In genomic region chrX:53630261-53630660, GRCh38 we compare ENCODE assay signal across 22 cellular contexts. TPM values are rescaled to one million over a fixed set of nuclear protein-coding genes. Genes with fewer than 3 reads are reported as not detected.
DNase-seq lines count a peak whose midpoint lies in the region; ATAC-seq, FAIRE-seq and TF ChIP-seq lines count a peak whose summit lies in the region.
"Had no signal": no experiment of that assay in that cellular context is flagged by ENCODE, and none has a peak within 500 bp of the region (broad histone marks: within the 10 kb centered on the region; RNA-seq: fewer than 3 reads in every experiment).

No MANE protein-coding gene starts in this region.

- H4K20me1 ChIP-seq in astrocyte (ENCODE audit: insufficient read depth, low read length) (peaks cover 22% of the 10 kb centered on the region), osteoblast (ENCODE audit: insufficient read depth, low read length) (peaks cover 11% of the 10 kb centered on the region)

- no peak overlapping the region for H3K4me3 Mint-ChIP-seq in activated T-cell treated with anti-CD3 and anti-CD28 coated beads, Interleukin-2, amount 50 U/mL, for 24 hours
- H3K4me3 Mint-ChIP-seq in activated T-cell treated with anti-CD3 and anti-CD28 coated beads, Interleukin-2, amount 50 U/mL, for 4 hours: no peak overlapping the region
- H3K4me3 Mint-ChIP-seq in astrocyte (ENCODE audit: unreplicated experiment): no peak overlapping the region
- H3K4me3 Mint-ChIP-seq: CD4-positive, alpha-beta memory T cell had no signal

- peaks cover 63% of the 10 kb centered on the region for H3K36me3 ChIP-seq in astrocyte (ENCODE audit: insufficient read depth, low read length)
- H3K36me3 ChIP-seq in osteoblast (ENCODE audit: insufficient read depth, low read length): peaks cover 49% of the 10 kb centered on the region

- H3K27me3 Mint-ChIP-seq in activated T-cell treated with anti-CD3 and anti-CD28 coated beads, Interleukin-2, amount 50 U/mL, for 24 hours: peaks cover 32% of the 10 kb centered on the region
- H3K27me3 Mint-ChIP-seq in activated T-cell treated with anti-CD3 and anti-CD28 coated beads, Interleukin-2, amount 50 U/mL, for 4 hours (ENCODE audit: low read depth): no peaks in the 10 kb centered on the region
- H3K27me3 Mint-ChIP-seq in astrocyte (ENCODE audit: low read depth, unreplicated experiment): no peaks in the 10 kb centered on the region
- H3K27me3 Mint-ChIP-seq: CD4-positive, alpha-beta memory T cell had no signal

- H3K27me3 ChIP-seq in astrocyte (ENCODE audit: insufficient read depth, low read length) (no peaks in the 10 kb centered on the region), osteoblast (ENCODE audit: insufficient read depth, low read length) (no peaks in the 10 kb centered on the region)
- H3K27me3 ChIP-seq: MG63, Peyer's patch had no signal

- no peak overlapping the region for H3K9ac ChIP-seq in astrocyte (ENCODE audit: low read length)
- H3K9ac ChIP-seq: BLaER1 treated with 17β-estradiol and CSF1 and Interleukin-3, amounts not matched to agents 10 nM and 100 nM had no signal

- H3K9me3 ChIP-seq in astrocyte (ENCODE audit: insufficient read depth, low read depth, low read length): no peaks in the 10 kb centered on the region
- H3K9me3 ChIP-seq in osteoblast (ENCODE audit: low read depth, low read length): no peaks in the 10 kb centered on the region
- H3K9me3 ChIP-seq: BLaER1 treated with 17β-estradiol and CSF1 and Interleukin-3, amounts not matched to agents 10 nM and 100 nM; Caco-2; MG63; Peyer's patch had no signal

- H2AFZ ChIP-seq in astrocyte (ENCODE audit: low read depth, low read length) (no peak overlapping the region), osteoblast (ENCODE audit: low read length) (no peak overlapping the region)

- peaks cover 2% of the 10 kb centered on the region for H3K4me1 Mint-ChIP-seq in activated T-cell treated with anti-CD3 and anti-CD28 coated beads, Interleukin-2, amount 50 U/mL, for 24 hours (ENCODE audit: low read depth)
- H3K4me1 Mint-ChIP-seq in activated T-cell treated with anti-CD3 and anti-CD28 coated beads, Interleukin-2, amount 50 U/mL, for 4 hours (ENCODE audit: low read depth): peaks cover 6% of the 10 kb centered on the region
- H3K4me1 Mint-ChIP-seq in astrocyte (ENCODE audit: low read depth, unreplicated experiment): peaks cover 24% of the 10 kb centered on the region

- H3K27ac ChIP-seq in astrocyte (ENCODE audit: low read depth, low read length) (no peak overlapping the region), osteoblast (ENCODE audit: low read depth, low read length) (no peak overlapping the region)
- H3K27ac ChIP-seq: 22Rv1; BLaER1 treated with 17β-estradiol and CSF1 and Interleukin-3, amounts not matched to agents 10 nM and 100 nM; Peyer's patch had no signal

- TF ChIP-seq CTCF in D721Med (IDR thresholded peaks at IDR 0.05; ENCODE audit: insufficient read depth, missing control alignments) (no peak), astrocyte (IDR thresholded peaks at IDR 0.05; ENCODE audit: insufficient read depth, low read depth, low read length) (no peak), osteoblast (IDR thresholded peaks at IDR 0.05; ENCODE audit: extremely low read depth, low read depth, low read length) (no peak)

- H3K4me3 ChIP-seq in astrocyte (ENCODE audit: insufficient read depth, low read depth, low read length): no peak overlapping the region
- no peak overlapping the region for H3K4me3 ChIP-seq in osteoblast (ENCODE audit: insufficient read depth, low read length)
- H3K4me3 ChIP-seq: BLaER1 treated with 17β-estradiol and CSF1 and Interleukin-3, amounts not matched to agents 10 nM and 100 nM; K562; MG63; Peyer's patch had no signal

- FAIRE-seq in D721Med (lab: Jason Lieb, UNC) (peak; percentile 21), astrocyte (lab: Jason Lieb, UNC) (peak; percentile 78)
- FAIRE-seq: H54, K562 had no signal

- peaks cover 93% of the 10 kb centered on the region for H3K36me3 Mint-ChIP-seq in activated T-cell treated with anti-CD3 and anti-CD28 coated beads, Interleukin-2, amount 50 U/mL, for 24 hours (ENCODE audit: low read depth)
- H3K36me3 Mint-ChIP-seq in activated T-cell treated with anti-CD3 and anti-CD28 coated beads, Interleukin-2, amount 50 U/mL, for 4 hours (ENCODE audit: insufficient read depth): peaks cover 40% of the 10 kb centered on the region
- peaks cover 2% of the 10 kb centered on the region for H3K36me3 Mint-ChIP-seq in astrocyte (ENCODE audit: low read depth, unreplicated experiment)

- H3K4me2 ChIP-seq in astrocyte (ENCODE audit: low read length): no peak overlapping the region
- no peak overlapping the region for H3K4me2 ChIP-seq in osteoblast (ENCODE audit: insufficient read depth, low read length)
- H3K4me2 ChIP-seq: BLaER1 treated with 17β-estradiol and CSF1 and Interleukin-3, amounts not matched to agents 10 nM and 100 nM had no signal

- H3K4me1 ChIP-seq in astrocyte (ENCODE audit: insufficient read depth, low read length) (peaks cover 16% of the 10 kb centered on the region), osteoblast (ENCODE audit: insufficient read depth, low read length) (peaks cover 4% of the 10 kb centered on the region)
- H3K4me1 ChIP-seq: BLaER1 treated with 17β-estradiol and CSF1 and Interleukin-3, amounts not matched to agents 10 nM and 100 nM; Peyer's patch had no signal

- H3K79me2 ChIP-seq in astrocyte (ENCODE audit: insufficient read depth, low read length): peaks cover 22% of the 10 kb centered on the region
- peaks cover 5% of the 10 kb centered on the region for H3K79me2 ChIP-seq in osteoblast (ENCODE audit: insufficient read depth, low read length)

- no peak for DNase-seq in activated T-cell treated with anti-CD3 and anti-CD28 coated beads, Interleukin-2, amount 50 U/mL, for 24 hours
- DNase-seq in activated T-cell treated with anti-CD3 and anti-CD28 coated beads, Interleukin-2, amount 50 U/mL, for 4 hours: no peak
- DNase-seq in D721Med (ENCODE audit: insufficient read length, low spot score) (no peak), astrocyte (ENCODE audit: low read depth) (no peak), renal cortical epithelial cell (ENCODE audit: low read depth) (peak; percentile 11), osteoblast (ENCODE audit: insufficient read length, low spot score, missing footprints) (no peak), occipital lobe (lab: John Stamatoyannopoulos, UW) (no peak)
- DNase-seq: Caco-2; CD4-positive, alpha-beta memory T cell; DMS153; MG63; NCI-H1417; NCI-H1694 treated with DMSO at 0.1 percent for 48 hours; NCI-H2081 treated with DMSO at 0.1 percent for 48 hours; NCI-H2171 treated with DMSO at 0.1 percent for 48 hours; NCI-H524 treated with DMSO at 0.1 percent for 48 hours; Peyer's patch had no signal

- H3K9me3 Mint-ChIP-seq in activated T-cell treated with anti-CD3 and anti-CD28 coated beads, Interleukin-2, amount 50 U/mL, for 24 hours: no peaks in the 10 kb centered on the region
- no peaks in the 10 kb centered on the region for H3K9me3 Mint-ChIP-seq in activated T-cell treated with anti-CD3 and anti-CD28 coated beads, Interleukin-2, amount 50 U/mL, for 4 hours
- H3K9me3 Mint-ChIP-seq in astrocyte (ENCODE audit: unreplicated experiment): no peaks in the 10 kb centered on the region
- H3K9me3 Mint-ChIP-seq: CD4-positive, alpha-beta memory T cell had no signal

- ATAC-seq in activated T-cell treated with anti-CD3 and anti-CD28 coated beads, Interleukin-2, amount 50 U/mL, for 4 hours: no peak
- no peak for ATAC-seq in GM18870 (IDR thresholded peaks at IDR 0.05; ENCODE audit: unreplicated experiment)
- ATAC-seq: K562 had no signal

- H3K27ac Mint-ChIP-seq in activated T-cell treated with anti-CD3 and anti-CD28 coated beads, Interleukin-2, amount 50 U/mL, for 24 hours: peak overlapping the region; percentile 9
- no peak overlapping the region for H3K27ac Mint-ChIP-seq in astrocyte (ENCODE audit: unreplicated experiment)

RNA-seq across cellular contexts. Expression of gene HUWE1, which starts 56.3 kb away (rescaled TPM):
- total RNA-seq in activated T-cell treated with anti-CD3 and anti-CD28 coated beads, Interleukin-2, amount 50 U/mL, for 4 hours: 100 to 1,000 TPM; 433 to 540 (median 440) TPM
- total RNA-seq in astrocyte: 215 and 225 TPM in 2 replicates
- 60.4 and 223 TPM in 2 replicates for total RNA-seq in renal cortical epithelial cell
- total RNA-seq in osteoblast: 108 and 116 TPM in 2 replicates
- total RNA-seq in occipital lobe: 95.3 TPM
